In the genomic region with DNA sequence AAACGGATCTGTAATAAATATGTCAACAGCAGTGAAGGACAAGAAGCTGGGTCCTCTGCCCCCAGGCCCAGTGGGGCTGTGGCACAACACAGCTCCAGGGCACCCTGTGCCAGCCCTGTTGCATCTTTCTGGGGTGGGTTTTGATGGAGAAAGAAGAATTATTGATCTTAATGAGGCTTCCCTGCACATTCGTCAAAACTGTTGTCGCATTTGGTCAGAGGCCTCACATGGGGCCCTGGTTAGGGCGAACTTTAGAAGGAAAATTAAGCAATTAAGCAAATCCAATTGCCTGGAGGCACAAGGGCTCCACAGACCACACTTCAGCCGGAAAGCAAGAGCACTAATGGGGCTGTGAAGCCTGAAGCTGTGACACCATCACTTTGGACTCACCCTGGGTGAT, we compare ENCODE assay signal across 18 cellular contexts. TPM values are rescaled to one million over a fixed set of nuclear protein-coding genes. Genes with fewer than 3 reads are reported as not detected.
A peak's percentile ranks its signal among the peaks of the same experiment; 100 is the strongest.
DNase-seq lines count a peak whose midpoint lies in the region; ATAC-seq lines count a peak whose summit lies in the region.
"Had no signal": no experiment of that assay in that cellular context is flagged by ENCODE, and none has a peak within 500 bp of the region (broad histone marks: within the 10 kb centered on the region; RNA-seq: fewer than 3 reads in every experiment).

No MANE protein-coding gene starts in this region.

- no peak overlapping the region for H3K4me3 ChIP-seq in BLaER1 treated with 17β-estradiol and CSF1 and Interleukin-3, amounts not matched to agents 10 nM and 100 nM
- H3K4me3 ChIP-seq in HUES48 (ENCODE audit: low read depth, low read length) (no peak overlapping the region), Karpas-422 (ENCODE audit: low read length) (no peak overlapping the region)
- H3K4me3 ChIP-seq: GM12878 had no signal

- H3K79me2 ChIP-seq in Karpas-422 (ENCODE audit: low read length) = no peaks in the 10 kb centered on the region

- H4K20me1 ChIP-seq in BLaER1 treated with 17β-estradiol and CSF1 and Interleukin-3, amounts not matched to agents 10 nM and 100 nM = no peaks in the 10 kb centered on the region
- H4K20me1 ChIP-seq in Karpas-422 (ENCODE audit: insufficient read depth, low read depth, low read length) = no peaks in the 10 kb centered on the region

- ATAC-seq in GM21515 (IDR thresholded peaks at IDR 0.05; ENCODE audit: unreplicated experiment) = no peak
- ATAC-seq in GM18870 (IDR thresholded peaks at IDR 0.05; ENCODE audit: unreplicated experiment) = no peak
- ATAC-seq: GM12878 had no signal

- H3K27me3 ChIP-seq in BLaER1 treated with 17β-estradiol and CSF1 and Interleukin-3, amounts not matched to agents 10 nM and 100 nM = no peaks in the 10 kb centered on the region
- H3K27me3 ChIP-seq in HUES48 (ENCODE audit: control insufficient read depth, insufficient read depth, low read length) (peaks cover 5% of the 10 kb centered on the region; the same call in 1 of the 2 replicates), Karpas-422 (ENCODE audit: low read length) (no peaks in the 10 kb centered on the region)

- H3K9me2 ChIP-seq in Karpas-422 (replicated peaks; ENCODE audit: insufficient read depth, low read length) = no peaks in the 10 kb centered on the region

- no peak overlapping the region for H3K9ac ChIP-seq in BLaER1 treated with 17β-estradiol and CSF1 and Interleukin-3, amounts not matched to agents 10 nM and 100 nM
- H3K9ac ChIP-seq in HUES48 (ENCODE audit: low read depth, low read length) (no peak overlapping the region), Karpas-422 (ENCODE audit: low read length) (no peak overlapping the region)
- H3K9ac ChIP-seq: KMS-11 had no signal

- DNase-seq in left kidney (ENCODE audit: low read depth, low spot score) (peak; percentile 27), retina (peak; percentile 52), SIG-M5 treated with dmso at 0.1 percent for 504 hours (lab: John Stamatoyannopoulos, UW; ENCODE audit: unreplicated experiment) (no peak), Karpas-422 (no peak)
- DNase-seq: 8988T; CD4-positive, alpha-beta T cell; DMS153; DMS79 had no signal

- peaks cover 5 to 19% (median 17%) of the 10 kb centered on the region in 10 experiments; a peak in 17 of 20 replicates for H3K4me1 ChIP-seq in BLaER1 treated with 17β-estradiol and CSF1 and Interleukin-3, amounts not matched to agents 10 nM and 100 nM
- H3K4me1 ChIP-seq in HUES48 (ENCODE audit: control insufficient read depth, insufficient read depth, low read length) (peaks cover 8% of the 10 kb centered on the region; the same call in 1 of the 2 replicates), Karpas-422 (ENCODE audit: low read length) (no peaks in the 10 kb centered on the region)

- peaks cover 9 to 46% (median 21%) of the 10 kb centered on the region in 11 experiments; a peak in 20 of 22 replicates for H3K9me3 ChIP-seq in BLaER1 treated with 17β-estradiol and CSF1 and Interleukin-3, amounts not matched to agents 10 nM and 100 nM (replicated peaks in 1 of 11)
- H3K9me3 ChIP-seq in HUES48 (ENCODE audit: control insufficient read depth, insufficient read depth, low read length) (peaks cover 3% of the 10 kb centered on the region; the same call in 1 of the 2 replicates), Karpas-422 (ENCODE audit: low read length) (no peaks in the 10 kb centered on the region)

- no peak overlapping the region; a peak in 1 of 22 replicates for H3K27ac ChIP-seq in BLaER1 treated with 17β-estradiol and CSF1 and Interleukin-3, amounts not matched to agents 10 nM and 100 nM
- peak overlapping the region; percentile 11 for H3K27ac ChIP-seq in HUES48 (ENCODE audit: low read depth, low read length)
- H3K27ac ChIP-seq in Karpas-422 (ENCODE audit: low read length) = no peak overlapping the region
- H3K27ac ChIP-seq: C4-2B, KMS-11 had no signal

- no peak overlapping the region for H2AFZ ChIP-seq in Karpas-422 (ENCODE audit: low read length)

- H3K4me2 ChIP-seq in BLaER1 treated with 17β-estradiol and CSF1 and Interleukin-3, amounts not matched to agents 10 nM and 100 nM = peak overlapping the region in 9 of 11 experiments; percentile 4 to 48 (median 35); a peak in 16 of 22 replicates
- H3K4me2 ChIP-seq in Karpas-422 (ENCODE audit: low read depth, low read length, poor library complexity, severe bottlenecking) = no peak overlapping the region
- H3K4me2 ChIP-seq: KMS-11 had no signal

- no peaks in the 10 kb centered on the region for H3K36me3 ChIP-seq in BLaER1 treated with 17β-estradiol and CSF1 and Interleukin-3, amounts not matched to agents 10 nM and 100 nM
- H3K36me3 ChIP-seq in HUES48 (ENCODE audit: control insufficient read depth, insufficient read depth, low read length) (no peaks in the 10 kb centered on the region), Karpas-422 (ENCODE audit: insufficient read depth, low read length) (no peaks in the 10 kb centered on the region)

RNA-seq across cellular contexts. Expression of a gene that starts 30.0 kb away (rescaled TPM):
- total RNA-seq in Karpas-422 (2014; rRNA removed; shearing (Covaris generic); ENCODE audit: low replicate concordance) = 0.67 TPM in 1 of 2 replicates, not detected in the other
- total RNA-seq: A673; B cell; CD4-positive, alpha-beta T cell; GM12878; HT-29 had no signal

Comparison
In these comparisons a context has a peak if more than half of its experiments do, and no peak if none do; other contexts are left out.
1. DNase-seq: peak in left kidney (single experiment) and retina (single experiment); none in SIG-M5 treated with dmso at 0.1 percent for 504 hours (single experiment) and Karpas-422 (single experiment).